In genomic region chr3:72102057-72102711, GRCh38 we compare ENCODE assay signal across 10 cellular contexts.
DNase-seq lines count a peak whose midpoint lies in the region; ATAC-seq, FAIRE-seq and TF ChIP-seq lines count a peak whose summit lies in the region.
"Had no signal": no experiment of that assay in that cellular context is flagged by ENCODE, and none has a peak within 500 bp of the region (broad histone marks: within the 10 kb centered on the region; RNA-seq: fewer than 3 reads in every experiment).

No MANE protein-coding gene starts in this region.

- H2AK5ac ChIP-seq in H9 (ENCODE audit: insufficient read length, low read length): no peak overlapping the region

- no peaks in the 10 kb centered on the region for H3K79me1 ChIP-seq in H9 (ENCODE audit: insufficient read depth, low read depth, low read length, poor library complexity, severe bottlenecking)

- H3K36me3 ChIP-seq in gastroesophageal sphincter (no peaks in the 10 kb centered on the region), suprapubic skin (no peaks in the 10 kb centered on the region), HAP-1 (replicated peaks) (no peaks in the 10 kb centered on the region)

- H3K27ac Mint-ChIP-seq in H9: no peak overlapping the region

- H3K4me3 Mint-ChIP-seq in H9: no peak overlapping the region

- H3T11ph ChIP-seq in H9 (ENCODE audit: low read length): no peak overlapping the region

- WGBS in gastroesophageal sphincter (ENCODE audit: low coverage in 1 of 2), 2 donors: 85 to 100% methylated on average over 2 to 5 of the region's 6 CpGs
- 58% methylated on average over 6 of the region's 6 CpGs for WGBS in suprapubic skin
- no CpG with 5 or more reads among the region's 6 CpGs for WGBS in H9 (ENCODE audit: extremely low coverage, insufficient read length, low lambda C conversion rate)

- H3K9ac ChIP-seq in H9 (ENCODE audit: extremely low read depth, insufficient read length, low read length): no peak overlapping the region

- ATAC-seq in GM21447 (IDR thresholded peaks at IDR 0.05; ENCODE audit: unreplicated experiment) (peak; percentile 61), HG03520 (IDR thresholded peaks at IDR 0.05; ENCODE audit: unreplicated experiment) (peak; percentile 65), gastroesophageal sphincter (peak; percentile 25)

- peaks cover 0 to 2% (median 0%) of the 10 kb centered on the region in 3 experiments; a peak in 2 of 7 replicates for H3K36me3 Mint-ChIP-seq in H9 (ENCODE audit: insufficient read depth in 1 of 3, low read depth in 3 of 3)

- no peak for TF ChIP-seq EP300 in gastroesophageal sphincter (IDR thresholded peaks at IDR 0.05)
- no peak for TF ChIP-seq EP300 in suprapubic skin (IDR thresholded peaks at IDR 0.05)

- TF ChIP-seq POLR2A in GM12891 (IDR thresholded peaks at IDR 0.05; ENCODE audit: low read depth, low read length) (no peak), gastroesophageal sphincter (IDR thresholded peaks at IDR 0.05) (no peak), suprapubic skin (IDR thresholded peaks at IDR 0.05) (no peak)

- no peak overlapping the region for H2BK5ac ChIP-seq in H9 (ENCODE audit: insufficient read length, low read length)

- no peak overlapping the region for H4K91ac ChIP-seq in H9 (ENCODE audit: insufficient read length, low read depth, low read length)

- H3K9me3 ChIP-seq in gastroesophageal sphincter (no peaks in the 10 kb centered on the region), suprapubic skin (no peaks in the 10 kb centered on the region), H9 (ENCODE audit: control insufficient read depth, low read depth, low read length) (no peaks in the 10 kb centered on the region), HAP-1 (no peaks in the 10 kb centered on the region)

- no peaks in the 10 kb centered on the region for H3K9me3 Mint-ChIP-seq in H9

- H2BK12ac ChIP-seq in H9 (ENCODE audit: insufficient read length, low read depth, low read length): no peak overlapping the region

- H3K4me1 Mint-ChIP-seq in H9: peaks cover 15 to 16% of the 10 kb centered on the region in 2 experiments

- FAIRE-seq in GM12891 (lab: Jason Lieb, UNC): peak; percentile 95

- H3K27me3 Mint-ChIP-seq in H9 (ENCODE audit: low read depth): peaks cover 55% of the 10 kb centered on the region

- H3K18ac ChIP-seq in H9 (ENCODE audit: insufficient read length, low read depth, low read length): no peak overlapping the region

- no peak overlapping the region for H3K14ac ChIP-seq in H9 (ENCODE audit: insufficient read depth, low read length)

- H3K27me3 ChIP-seq in gastroesophageal sphincter: no peaks in the 10 kb centered on the region
- H3K27me3 ChIP-seq in suprapubic skin: peaks cover 15% of the 10 kb centered on the region
- H3K27me3 ChIP-seq in H9 (ENCODE audit: insufficient read depth, low read length): no peaks in the 10 kb centered on the region; the same call in 1 of the 2 replicates
- no peaks in the 10 kb centered on the region for H3K27me3 ChIP-seq in HAP-1 (ENCODE audit: low read depth)

- H3K79me2 ChIP-seq in H9 (ENCODE audit: insufficient read depth, low read length): no peaks in the 10 kb centered on the region

- no peak overlapping the region for H4K8ac ChIP-seq in H9 (replicated peaks; ENCODE audit: insufficient read length, low read depth, low read length)

- no peak overlapping the region for H2BK20ac ChIP-seq in H9 (ENCODE audit: low read depth, low read length, poor library complexity, severe bottlenecking)

- no peak overlapping the region for H2AFZ ChIP-seq in H9 (ENCODE audit: low read length)

- no peak overlapping the region for H3K4ac ChIP-seq in H9 (ENCODE audit: low read depth, low read length)

- no peak overlapping the region for H3K56ac ChIP-seq in H9 (ENCODE audit: insufficient read length, low read depth, low read length)

- DNase-seq in GM12891 (ENCODE audit: insufficient read length, low spot score) (no peak), suprapubic skin (ENCODE audit: low spot score in 2 of 2) (no peak), dedifferentiated amniotic fluid mesenchymal stem cell (ENCODE audit: extremely low spot score) (no peak), H9 (no peak), HAP-1 (ENCODE audit: low spot score in 2 of 2) (no peak)
- DNase-seq: activated T-cell treated with anti-CD3 and anti-CD28 coated beads, Interleukin-2, amount 50 U/mL, for 48 hours; occipital lobe had no signal

- H4K20me1 ChIP-seq in H9 (ENCODE audit: control insufficient read depth, insufficient read depth, insufficient read length): no peaks in the 10 kb centered on the region

- no peak overlapping the region for H3K4me2 ChIP-seq in H9 (ENCODE audit: insufficient read depth, insufficient read length, low read length)

- no peak overlapping the region for H2BK15ac ChIP-seq in H9 (ENCODE audit: low read depth, low read length)

- H4K5ac ChIP-seq in H9 (ENCODE audit: insufficient read length, low read depth, low read length): no peak overlapping the region

- TF ChIP-seq CTCF in gastroesophageal sphincter (IDR thresholded peaks at IDR 0.05): no peak
- no peak for TF ChIP-seq CTCF in suprapubic skin (IDR thresholded peaks at IDR 0.05)
- TF ChIP-seq CTCF in H9 (conservative IDR thresholded peaks at IDR 0.05): no peak

- H3K4me3 ChIP-seq in gastroesophageal sphincter (no peak overlapping the region), suprapubic skin (no peak overlapping the region), HAP-1 (no peak overlapping the region)

- in situ Hi-C loops in HAP-1 (cut with MboI; ENCODE audit: low sequenced_read_pairs): no loop called here

- peaks cover 0 to 18% (median 7%) of the 10 kb centered on the region in 3 donors for H3K4me1 ChIP-seq in gastroesophageal sphincter
- H3K4me1 ChIP-seq in suprapubic skin: peaks cover 18% of the 10 kb centered on the region
- no peaks in the 10 kb centered on the region; the same call in 1 of the 2 replicates for H3K4me1 ChIP-seq in H9 (ENCODE audit: insufficient read depth, low read length)
- H3K4me1 ChIP-seq in HAP-1: no peaks in the 10 kb centered on the region; the same call in 1 of the 2 replicates

- H3K27ac ChIP-seq in gastroesophageal sphincter: no peak overlapping the region
- H3K27ac ChIP-seq in suprapubic skin: no peak overlapping the region
- H3K27ac ChIP-seq in H9 (ENCODE audit: insufficient read length, low read depth, low read length): no peak overlapping the region

- H3K23me2 ChIP-seq in H9 (ENCODE audit: insufficient read length, low read depth, low read length, poor library complexity, severe bottlenecking): peaks cover 11% of the 10 kb centered on the region

- H2BK120ac ChIP-seq in H9 (ENCODE audit: low read depth, low read length, poor library complexity, severe bottlenecking): no peak overlapping the region

- no peak overlapping the region for H3K23ac ChIP-seq in H9 (ENCODE audit: insufficient read length, low read depth, low read length)

TF ChIP-seq in GM12891, 5 proteins besides CTCF, POLR2A, EP300 and RAD21:
- peak; percentile 99 for TF ChIP-seq SPI1 (IDR thresholded peaks at IDR 0.05; ENCODE audit: low read depth, low read length)
- no peak for TF ChIP-seq POLR2AphosphoS5 (IDR thresholded peaks at IDR 0.05; ENCODE audit: low read depth, low read length)
- no peak for TF ChIP-seq POU2F2 (IDR thresholded peaks at IDR 0.05; ENCODE audit: low read depth, low read length)
